ENCODE assay signal across 21 cellular contexts in genomic region chr10:59499460-59499859, GRCh38.
"Had no signal": no experiment of that assay in that cellular context is flagged by ENCODE, and none has a peak within 500 bp of the region (broad histone marks: within the 10 kb centered on the region; RNA-seq: fewer than 3 reads in every experiment).

No MANE protein-coding gene starts in this region.

- H3K4me3 ChIP-seq: breast epithelium, heart left ventricle, left lung, lower lobe of right lung, suprapubic skin, tibial artery, upper lobe of right lung had no signal

- H3K4me1 ChIP-seq: breast epithelium, heart left ventricle, left lung, lower lobe of right lung, suprapubic skin, tibial artery, upper lobe of right lung had no signal

- DNase-seq: activated CD4-positive, alpha-beta T cell treated with anti-CD3 and anti-CD28 coated beads for 36 hours; activated CD4-positive, CD25-positive, alpha-beta regulatory T cell; activated naive CD4-positive, alpha-beta T cell; activated T-cell treated with anti-CD3 and anti-CD28 coated beads for 4 hours; activated T-cell treated with anti-CD3 and anti-CD28 coated beads, Interleukin-2, amount 50 U/mL, for 72 hours; central memory CD4-positive, alpha-beta T cell; foreskin fibroblast; heart left ventricle; left lung; lower lobe of right lung; mesenchymal stem cell; naive thymus-derived CD8-positive, alpha-beta T cell; right cardiac atrium; stimulated activated CD4-positive, alpha-beta T cell treated with anti-CD3 and anti-CD28 coated beads, Interleukin-15, amount 100 ng/mL, for 24 hours; stimulated activated CD4-positive, alpha-beta T cell treated with anti-CD3 and anti-CD28 coated beads, Interleukin-2, amount 100 ng/mL, for 24 hours; stimulated activated naive B cell treated with anti-CD40 and anti-IgM and Interleukin-4, amounts not matched to agents 10 μg/mL and 1 μg/mL and 100 μg/mL, for 72 hours; tibial artery; upper lobe of right lung had no signal

- H3K36me3 ChIP-seq: breast epithelium, heart left ventricle, left lung, lower lobe of right lung, suprapubic skin, tibial artery, upper lobe of right lung had no signal

- FAIRE-seq: islet of Langerhans had no signal

- H3K27me3 ChIP-seq: breast epithelium, heart left ventricle, left lung, suprapubic skin, tibial artery, upper lobe of right lung had no signal

- H3K27ac ChIP-seq: breast epithelium, heart left ventricle, left lung, lower lobe of right lung, suprapubic skin, tibial artery, upper lobe of right lung had no signal
